8 cellular contexts compared by ENCODE assay signal in the genomic region with DNA sequence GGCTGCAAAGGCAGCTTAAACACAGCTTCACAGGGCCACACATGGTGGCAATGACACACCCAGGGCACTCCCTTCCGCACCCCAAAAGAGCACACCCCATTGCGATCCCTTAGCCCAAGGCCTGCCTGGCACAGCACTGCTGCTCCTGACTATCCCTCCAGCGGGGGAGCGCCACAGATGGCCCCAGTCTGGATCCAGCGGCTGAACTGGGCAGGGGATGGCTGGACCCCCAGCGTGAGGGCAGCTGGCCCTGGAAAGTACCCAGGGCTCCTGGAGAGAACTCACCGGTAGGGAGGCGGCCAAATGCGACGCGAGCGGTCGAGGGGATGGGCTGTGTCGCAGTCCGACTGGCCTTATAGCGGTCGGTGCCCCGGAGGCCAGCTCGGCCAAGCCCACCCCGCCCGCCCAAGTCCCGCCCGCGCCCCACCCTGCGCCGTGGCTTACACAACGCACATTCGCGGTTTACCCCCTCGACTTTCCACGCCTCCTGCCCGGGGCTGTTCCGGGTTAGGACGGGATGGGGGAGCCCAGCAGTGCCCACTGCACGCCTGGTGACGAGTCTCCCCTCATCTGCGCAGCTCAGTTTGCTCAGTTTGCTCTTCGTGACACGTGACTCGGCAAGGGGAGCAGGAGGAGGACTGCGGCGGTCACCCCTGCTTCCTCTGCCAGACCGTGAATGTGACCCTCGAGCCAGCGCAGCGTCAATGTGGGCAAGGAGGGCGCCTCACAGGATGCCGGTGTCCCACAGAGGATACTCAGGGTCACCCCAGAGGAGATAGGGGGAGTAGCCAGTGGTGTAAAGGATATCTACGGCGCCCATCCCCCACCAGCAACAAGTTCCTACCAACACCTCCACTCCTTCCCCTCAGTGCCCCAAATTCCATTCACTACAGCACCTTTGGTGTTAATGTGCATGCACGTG. TPM values are rescaled to one million over a fixed set of nuclear protein-coding genes. Genes with fewer than 3 reads are reported as not detected.
DNase-seq lines count a peak whose midpoint lies in the region; ATAC-seq and TF ChIP-seq lines count a peak whose summit lies in the region.

Gene S100A6 (minus strand): TSS at position 328 of the 922 bp plus-strand sequence. CDS start 652 bp downstream, outside the sequence.

- POLR2A ChIA-PET in naive thymus-derived CD8-positive, alpha-beta T cell (lab: Charles Lee) = interaction anchor here (0.6 to 7.6 kb wide), 22 partner anchors 8 to 1249 kb away, joined by 3 to 340 read pairs (median 5); partner anchors contain the start of genes CHTOP, ILF2, INTS3 and RPS27

- H3K27ac Mint-ChIP-seq in naive thymus-derived CD8-positive, alpha-beta T cell = peak within 1 kb of the TSS; percentile 92 to 99 (median 98)
- peak within 1 kb of the TSS; percentile 93 for H3K27ac Mint-ChIP-seq in stimulated activated effector memory CD8-positive, alpha-beta T cell treated with anti-CD3 and anti-CD28 coated beads, Interleukin-12 subunit alpha, Interleukin-12 subunit beta, amount 100 ng/mL, for 72 hours

- H3K4me3 Mint-ChIP-seq in naive thymus-derived CD8-positive, alpha-beta T cell = peak within 1 kb of the TSS; percentile 91 to 97 (median 92)
- peak within 1 kb of the TSS; percentile 85 for H3K4me3 Mint-ChIP-seq in stimulated activated effector memory CD8-positive, alpha-beta T cell treated with anti-CD3 and anti-CD28 coated beads, Interleukin-12 subunit alpha, Interleukin-12 subunit beta, amount 100 ng/mL, for 72 hours

- H3K4me1 Mint-ChIP-seq in naive thymus-derived CD8-positive, alpha-beta T cell = peaks cover 47 to 88% (median 78%) of the 10 kb centered on the region in 4 donors
- H3K4me1 Mint-ChIP-seq in stimulated activated effector memory CD8-positive, alpha-beta T cell treated with anti-CD3 and anti-CD28 coated beads, Interleukin-12 subunit alpha, Interleukin-12 subunit beta, amount 100 ng/mL, for 72 hours = peaks cover 76% of the 10 kb centered on the region

- TF ChIP-seq CTCF in RWPE2 (IDR thresholded peaks at IDR 0.05; ENCODE audit: poor library complexity, severe bottlenecking) (no peak), fibroblast of mammary gland (conservative IDR thresholded peaks at IDR 0.05; ENCODE audit: control insufficient read depth, insufficient read depth, low read depth, low read length) (no peak)

- H3K4me3 ChIP-seq in RWPE2 (ENCODE audit: severe bottlenecking) (peak within 1 kb of the TSS; percentile 73), fibroblast of mammary gland (ENCODE audit: control insufficient read depth, low read depth, low read length) (peak within 1 kb of the TSS; percentile 100)

- peaks cover 31% of the 10 kb centered on the region for H3K4me1 ChIP-seq in RWPE2 (ENCODE audit: insufficient read depth, poor library complexity, severe bottlenecking)

- H3K9me3 ChIP-seq in RWPE2 (ENCODE audit: severe bottlenecking) = no peaks in the 10 kb centered on the region

- peak within 1 kb of the TSS; percentile 96 for H3K27ac ChIP-seq in RWPE2 (ENCODE audit: poor library complexity, severe bottlenecking)

- H3K9me3 Mint-ChIP-seq in naive thymus-derived CD8-positive, alpha-beta T cell = no peaks in the 10 kb centered on the region
- H3K9me3 Mint-ChIP-seq in stimulated activated effector memory CD8-positive, alpha-beta T cell treated with anti-CD3 and anti-CD28 coated beads, Interleukin-12 subunit alpha, Interleukin-12 subunit beta, amount 100 ng/mL, for 72 hours = no peaks in the 10 kb centered on the region

- H3K36me3 ChIP-seq in RWPE2 (ENCODE audit: low read depth) = peaks cover 17% of the 10 kb centered on the region

- peak; percentile 78 for DNase-seq in COLO829 (ENCODE audit: low spot score)
- peak; percentile 92 for DNase-seq in RWPE2 (ENCODE audit: low spot score)
- peak; percentile 93 for DNase-seq in activated effector memory CD4-positive, alpha-beta T cell treated with anti-CD3 and anti-CD28 coated beads, Interleukin-2, amount 50 U/mL, for 16 hours
- peak; percentile 93 for DNase-seq in fibroblast of mammary gland (ENCODE audit: low read depth)
- peak; percentile 67 to 94 (median 86) for DNase-seq in naive thymus-derived CD8-positive, alpha-beta T cell
- DNase-seq in stimulated activated effector memory CD8-positive, alpha-beta T cell treated with anti-CD3 and anti-CD28 coated beads, Interleukin-12 subunit alpha, Interleukin-12 subunit beta, amount 100 ng/mL, for 72 hours (ENCODE audit: low spot score in 2 of 2) = peak; percentile 57 to 90

- H3K27me3 ChIP-seq in RWPE2 (ENCODE audit: insufficient read depth, poor library complexity, severe bottlenecking) = no peaks in the 10 kb centered on the region

- ATAC-seq in HG03045 (IDR thresholded peaks at IDR 0.05; ENCODE audit: unreplicated experiment) (peak; percentile 44), RWPE2 (ENCODE audit: low read depth) (peak; percentile 49), HG02588 (IDR thresholded peaks at IDR 0.05; ENCODE audit: unreplicated experiment) (no peak)
- ATAC-seq in naive thymus-derived CD8-positive, alpha-beta T cell = peak; percentile 79 to 89
- peak; percentile 83 for ATAC-seq in stimulated activated effector memory CD8-positive, alpha-beta T cell treated with anti-CD3 and anti-CD28 coated beads, Interleukin-12 subunit alpha, Interleukin-12 subunit beta, amount 100 ng/mL, for 72 hours

- peaks cover 0 to 16% (median 0%) of the 10 kb centered on the region in 3 donors for H3K36me3 Mint-ChIP-seq in naive thymus-derived CD8-positive, alpha-beta T cell
- peaks cover 45% of the 10 kb centered on the region for H3K36me3 Mint-ChIP-seq in stimulated activated effector memory CD8-positive, alpha-beta T cell treated with anti-CD3 and anti-CD28 coated beads, Interleukin-12 subunit alpha, Interleukin-12 subunit beta, amount 100 ng/mL, for 72 hours

- no peaks in the 10 kb centered on the region for H3K27me3 Mint-ChIP-seq in naive thymus-derived CD8-positive, alpha-beta T cell

RNA-seq across cellular contexts. Expression of gene S100A6, which starts in this region (rescaled TPM):
- 100 to 1,000 TPM; 223 to 232 TPM for total RNA-seq in naive thymus-derived CD8-positive, alpha-beta T cell
- polyA plus RNA-seq in naive thymus-derived CD8-positive, alpha-beta T cell = 100 to 1,000 TPM; 443 to 707 (median 568) TPM
